Comparison of ENCODE assay signal across 10 cellular contexts in the genomic region with DNA sequence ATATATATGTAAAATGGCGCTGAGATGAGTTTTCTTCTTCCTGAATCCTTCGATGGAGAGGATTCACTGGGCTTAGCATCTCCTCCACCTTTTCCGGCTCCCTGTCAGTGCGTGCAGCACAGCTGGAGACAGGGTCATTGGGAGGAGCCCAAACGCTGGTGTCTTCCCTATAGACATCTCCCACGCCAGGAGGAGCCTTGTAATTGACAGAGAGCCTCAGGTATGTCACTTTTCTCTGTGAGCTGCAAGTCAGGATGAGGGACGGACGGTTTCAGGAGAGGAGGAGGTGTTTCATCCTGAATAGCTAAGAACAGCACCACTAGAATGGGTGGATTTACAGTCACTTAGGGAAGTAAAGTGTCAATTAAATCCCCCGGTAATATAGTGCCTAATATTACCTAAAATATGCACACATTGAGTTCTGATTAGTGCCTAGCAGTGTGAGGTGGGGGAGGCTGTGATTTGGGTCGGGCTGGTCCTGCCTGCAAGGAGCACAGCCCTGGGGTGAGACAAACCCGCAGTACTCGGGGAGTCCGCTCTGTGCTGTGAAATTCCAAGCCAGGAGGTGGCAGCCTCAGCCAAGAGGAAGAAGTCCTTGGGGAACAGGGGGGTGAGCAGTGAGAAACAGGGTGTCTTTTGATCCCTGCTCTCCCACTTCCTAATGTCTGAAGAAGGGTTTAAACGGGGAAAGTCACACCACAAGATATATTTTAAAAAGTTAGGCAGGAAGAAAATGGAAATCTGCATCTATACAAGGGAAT. TPM values are rescaled to one million over a fixed set of nuclear protein-coding genes. Genes with fewer than 3 reads are reported as not detected.
DNase-seq lines count a peak whose midpoint lies in the region; ATAC-seq and TF ChIP-seq lines count a peak whose summit lies in the region.
"Had no signal": no experiment of that assay in that cellular context is flagged by ENCODE, and none has a peak within 500 bp of the region (broad histone marks: within the 10 kb centered on the region; RNA-seq: fewer than 3 reads in every experiment).

No MANE protein-coding gene starts in this region.

- H4K8ac ChIP-seq in neuronal stem cell (ENCODE audit: low read depth, low read length) = no peak overlapping the region

- H3K27ac Mint-ChIP-seq in activated CD4-positive, alpha-beta T cell treated with anti-CD3 and anti-CD28 coated beads, Interleukin-2, amount 10 ng/mL, durations not matched to agents 24 days and 14 days = no peak overlapping the region

- H2AFZ ChIP-seq in fibroblast of lung (ENCODE audit: low read length) (no peak overlapping the region), neuronal stem cell (ENCODE audit: low read length) (peak overlapping the region; percentile 49)

- no peak overlapping the region for H2BK120ac ChIP-seq in neuronal stem cell (ENCODE audit: low read depth, low read length)

- no peak overlapping the region for H3K4ac ChIP-seq in neuronal stem cell (ENCODE audit: low read length)

- no peak overlapping the region for H3K23ac ChIP-seq in neuronal stem cell (ENCODE audit: low read depth, low read length, poor library complexity)

- no peaks in the 10 kb centered on the region for H3K36me3 ChIP-seq in fibroblast of lung (ENCODE audit: control insufficient read depth, insufficient read depth, low read length)
- H3K36me3 ChIP-seq in neuronal stem cell (replicated peaks in 1 of 2; ENCODE audit: control insufficient read depth in 2 of 2, insufficient read depth in 2 of 2, low read length in 2 of 2) = no peaks in the 10 kb centered on the region

- H3K4me2 ChIP-seq in fibroblast of lung (ENCODE audit: extremely low read depth, insufficient read depth, low read length) (no peak overlapping the region), neuronal stem cell (ENCODE audit: insufficient read depth, low read length, poor library complexity, severe bottlenecking) (no peak overlapping the region)
- H3K4me2 ChIP-seq: KMS-11 had no signal

- H3K18ac ChIP-seq in neuronal stem cell (ENCODE audit: low read length) = no peak overlapping the region

- H3K4me1 Mint-ChIP-seq in activated CD4-positive, alpha-beta T cell treated with anti-CD3 and anti-CD28 coated beads, Interleukin-2, amount 10 ng/mL, durations not matched to agents 24 days and 14 days = peaks cover 12% of the 10 kb centered on the region

- peak; percentile 47 to 65 for TF ChIP-seq CTCF in fibroblast of lung (conservative IDR thresholded peaks at IDR 0.05 in 1 of 2, IDR thresholded peaks at IDR 0.05 in 1 of 2; ENCODE audit: low read depth in 1 of 2, low read length in 2 of 2)

- H3K4me3 ChIP-seq in fibroblast of lung (replicated peaks in 1 of 4; ENCODE audit: control extremely low read depth in 1 of 4, insufficient read depth in 1 of 4, low read depth in 3 of 4, low read length in 4 of 4) = no peak overlapping the region
- no peak overlapping the region for H3K4me3 ChIP-seq in neuronal stem cell (ENCODE audit: low read length in 2 of 2)

- intact Hi-C loops in activated CD4-positive, alpha-beta T cell treated with anti-CD3 and anti-CD28 coated beads, Interleukin-2, amount 10 ng/mL, durations not matched to agents 24 days and 14 days (cut with micrococcal nuclease) = no loop called here

- no CpG with 5 or more reads among the region's 14 CpGs for WGBS in neuronal stem cell (ENCODE audit: extremely low coverage in 2 of 2, insufficient read length in 2 of 2, insufficient replicate concordance in 1 of 2), 2 donors

- no peaks in the 10 kb centered on the region for H3K9me3 Mint-ChIP-seq in activated CD4-positive, alpha-beta T cell treated with anti-CD3 and anti-CD28 coated beads, Interleukin-2, amount 10 ng/mL, durations not matched to agents 24 days and 14 days
- H3K9me3 Mint-ChIP-seq: naive B cell had no signal

- ATAC-seq in GM18867 (IDR thresholded peaks at IDR 0.05; ENCODE audit: unreplicated experiment) = no peak
- no peak for ATAC-seq in GM21360 (IDR thresholded peaks at IDR 0.05; ENCODE audit: unreplicated experiment)

- H3K9me3 ChIP-seq in fibroblast of lung (ENCODE audit: control insufficient read depth, insufficient read depth, low read depth, low read length) = no peaks in the 10 kb centered on the region
- no peaks in the 10 kb centered on the region for H3K9me3 ChIP-seq in neuronal stem cell (replicated peaks in 1 of 2; ENCODE audit: control insufficient read depth in 2 of 2, insufficient read depth in 1 of 2, low read depth in 1 of 2, low read length in 2 of 2)

- DNase-seq in D341Med (ENCODE audit: low spot score) (peak; percentile 83), HuH-7.5 (ENCODE audit: low spot score) (peak; percentile 71), fibroblast of lung (ENCODE audit: low read depth in 2 of 2) (peak; percentile 54 to 76), neuronal stem cell (ENCODE audit: low spot score) (peak; percentile 15), NCI-H2081 treated with DMSO at 0.1 percent for 48 hours (lab: John Stamatoyannopoulos, UW) (no peak)
- DNase-seq in activated CD4-positive, alpha-beta T cell treated with anti-CD3 and anti-CD28 coated beads, Interleukin-2, amount 10 ng/mL, durations not matched to agents 24 days and 14 days = peak; percentile 67
- DNase-seq: naive B cell had no signal

- H3K27ac ChIP-seq in fibroblast of lung (ENCODE audit: insufficient read depth, low read length) (no peak overlapping the region), neuronal stem cell (replicated peaks; ENCODE audit: low read length) (no peak overlapping the region)
- H3K27ac ChIP-seq: KMS-11 had no signal

- H2BK15ac ChIP-seq in neuronal stem cell (ENCODE audit: low read length) = no peak overlapping the region

- no peak overlapping the region for H2AK5ac ChIP-seq in neuronal stem cell (ENCODE audit: low read depth, low read length)

- peaks cover 16% of the 10 kb centered on the region for H3K36me3 Mint-ChIP-seq in activated CD4-positive, alpha-beta T cell treated with anti-CD3 and anti-CD28 coated beads, Interleukin-2, amount 10 ng/mL, durations not matched to agents 24 days and 14 days (ENCODE audit: low read depth)
- H3K36me3 Mint-ChIP-seq: naive B cell had no signal

- H2BK12ac ChIP-seq in neuronal stem cell (ENCODE audit: low read length) = no peak overlapping the region

- no peaks in the 10 kb centered on the region for H3K79me2 ChIP-seq in fibroblast of lung (ENCODE audit: control insufficient read depth, insufficient read depth, low read length)

- H4K20me1 ChIP-seq in fibroblast of lung (ENCODE audit: control insufficient read depth, extremely low read depth, insufficient read depth, low read length) = no peaks in the 10 kb centered on the region

- no peak overlapping the region for H3K9ac ChIP-seq in fibroblast of lung (ENCODE audit: insufficient read depth, low read length)
- H3K9ac ChIP-seq in neuronal stem cell (ENCODE audit: low read depth, low read length, poor library complexity) = no peak overlapping the region
- H3K9ac ChIP-seq: KMS-11 had no signal

- no peak overlapping the region for H3K14ac ChIP-seq in neuronal stem cell (ENCODE audit: low read length)

- H3K4me1 ChIP-seq in fibroblast of lung (ENCODE audit: control insufficient read depth, extremely low read depth, insufficient read depth, low read length) = peaks cover 20% of the 10 kb centered on the region
- no peaks in the 10 kb centered on the region for H3K4me1 ChIP-seq in neuronal stem cell (ENCODE audit: control insufficient read depth in 2 of 2, insufficient read depth in 1 of 2, low read depth in 1 of 2, low read length in 2 of 2)

- H3K4me3 Mint-ChIP-seq in activated CD4-positive, alpha-beta T cell treated with anti-CD3 and anti-CD28 coated beads, Interleukin-2, amount 10 ng/mL, durations not matched to agents 24 days and 14 days = no peak overlapping the region
- H3K4me3 Mint-ChIP-seq: naive B cell had no signal

- no peaks in the 10 kb centered on the region for H3K79me1 ChIP-seq in neuronal stem cell (ENCODE audit: low read depth, low read length)

- H3K27me3 ChIP-seq in fibroblast of lung (ENCODE audit: control insufficient read depth, insufficient read depth, low read length) (no peaks in the 10 kb centered on the region), neuronal stem cell (ENCODE audit: control insufficient read depth in 3 of 3, insufficient read depth in 3 of 3, low read depth in 1 of 3, low read length in 3 of 3) (peaks cover 0 to 43% (median 0%) of the 10 kb centered on the region in 3 experiments)

- H3K27me3 Mint-ChIP-seq in activated CD4-positive, alpha-beta T cell treated with anti-CD3 and anti-CD28 coated beads, Interleukin-2, amount 10 ng/mL, durations not matched to agents 24 days and 14 days = no peaks in the 10 kb centered on the region
- H3K27me3 Mint-ChIP-seq: naive B cell had no signal

- H2BK5ac ChIP-seq in neuronal stem cell (ENCODE audit: low read length) = no peak overlapping the region

- no peak overlapping the region for H4K91ac ChIP-seq in neuronal stem cell (ENCODE audit: low read depth, low read length, poor library complexity)

RNA-seq across cellular contexts. Expression of gene IL15RA, which starts 28.2 kb away (rescaled TPM):
- 24.4 and 25.5 TPM in 2 replicates for total RNA-seq in activated CD4-positive, alpha-beta T cell treated with anti-CD3 and anti-CD28 coated beads, Interleukin-2, amount 10 ng/mL, durations not matched to agents 24 days and 14 days
- 9.2 and 13.7 TPM in 2 replicates for total RNA-seq in fibroblast of lung
- 5.9 and 8.4 TPM in 2 replicates for polyA plus RNA-seq in fibroblast of lung
- 7.4 and 10.5 TPM in 2 replicates for polyA plus RNA-seq in fibroblast of lung (2012)
- polyA minus RNA-seq in fibroblast of lung (ENCODE audit: low replicate concordance) = 8.6 and 12.3 TPM in 2 replicates
- polyA plus RNA-seq in neuronal stem cell (2013, experiment 1 of 2) = not detected
- polyA plus RNA-seq in neuronal stem cell (2013, experiment 2 of 2) = not detected

RNA-seq across cellular contexts. Expression of gene FBH1, which starts 59.1 kb away (rescaled TPM):
- total RNA-seq in activated CD4-positive, alpha-beta T cell treated with anti-CD3 and anti-CD28 coated beads, Interleukin-2, amount 10 ng/mL, durations not matched to agents 24 days and 14 days = 58.4 and 62.9 TPM in 2 replicates
- 95.0 and 97.8 TPM in 2 replicates for total RNA-seq in fibroblast of lung
- 53.6 and 59.4 TPM in 2 replicates for polyA plus RNA-seq in fibroblast of lung
- polyA plus RNA-seq in fibroblast of lung (2012) = 42.4 and 43.4 TPM in 2 replicates
- polyA minus RNA-seq in fibroblast of lung (ENCODE audit: low replicate concordance) = 174 and 189 TPM in 2 replicates
- 23.7 TPM for polyA plus RNA-seq in neuronal stem cell (2013, experiment 1 of 2)
- polyA plus RNA-seq in neuronal stem cell (2013, experiment 2 of 2) = 24.3 TPM

RNA-seq across cellular contexts. Expression of gene ANKRD16, which starts 59.5 kb away (rescaled TPM):
- total RNA-seq in activated CD4-positive, alpha-beta T cell treated with anti-CD3 and anti-CD28 coated beads, Interleukin-2, amount 10 ng/mL, durations not matched to agents 24 days and 14 days = 10.8 and 12.2 TPM in 2 replicates
- 7.2 and 9.9 TPM in 2 replicates for total RNA-seq in fibroblast of lung
- polyA plus RNA-seq in fibroblast of lung = 4.0 and 4.9 TPM in 2 replicates
- polyA plus RNA-seq in fibroblast of lung (2012) = 4.5 and 5.0 TPM in 2 replicates
- 14.0 and 34.5 TPM in 2 replicates for polyA minus RNA-seq in fibroblast of lung (ENCODE audit: low replicate concordance)
- 5.0 TPM for polyA plus RNA-seq in neuronal stem cell (2013, experiment 1 of 2)
- 4.8 TPM for polyA plus RNA-seq in neuronal stem cell (2013, experiment 2 of 2)
